Comparison of ENCODE assay signal across 19 cellular contexts in genomic region chr19:54898685-54899084, GRCh38. TPM values are rescaled to one million over a fixed set of nuclear protein-coding genes. Genes with fewer than 3 reads are reported as not detected.
"Had no signal": no experiment of that assay in that cellular context is flagged by ENCODE, and none has a peak within 500 bp of the region (broad histone marks: within the 10 kb centered on the region; RNA-seq: fewer than 3 reads in every experiment).

No MANE protein-coding gene starts in this region.

RNA-seq across cellular contexts. Expression of gene NCR1, which starts 7.3 kb away (rescaled TPM):
- total RNA-seq: activated naive CD4-positive, alpha-beta T cell treated with anti-CD3 and anti-CD28 coated beads for 36 hours; activated T-helper 1 cell treated with anti-CD3 and anti-CD28 coated beads, Interleukin-12 subunit alpha, Interleukin-12 subunit beta, Interleukin-2, Interleukin-4 antibody, amounts not matched to agents 30 ng/mL and 10 ng/mL and 1 ng/mL, durations not matched to agents 14 hours and 24 hours and 36 hours; activated T-helper 17 cell treated with anti-CD3 and anti-CD28 coated beads, Interleukin-2, amount 50 U/mL, for 72 hours; activated T-helper 2 cell treated with anti-CD3 and anti-CD28 coated beads, Interferon-gamma antibody, Interleukin-2, Interleukin-4, amounts not matched to agents 10 μg/mL and 5 μg/mL and 100 μg/mL, durations not matched to agents 14 hours and 24 hours and 36 hours; ascending aorta; astrocyte; body of pancreas; bronchial epithelial cell; cardiac muscle cell; cardiac septum had no signal
- polyA plus RNA-seq: adrenal gland, aorta, cardiac muscle cell had no signal

RNA-seq across cellular contexts. Expression of gene FCAR, which starts 24.6 kb away (rescaled TPM):
- total RNA-seq: activated naive CD4-positive, alpha-beta T cell treated with anti-CD3 and anti-CD28 coated beads for 36 hours; activated naive CD4-positive, alpha-beta T cell treated with anti-CD3 and anti-CD28 coated beads, Interleukin-2, amount 50 U/mL, for 72 hours; activated naive CD8-positive, alpha-beta T cell treated with anti-CD3 and anti-CD28 coated beads for 36 hours; activated T-cell treated with anti-CD3 and anti-CD28 coated beads, Interleukin-2, amount 50 U/mL, for 4 hours; activated T-cell treated with anti-CD3 and anti-CD28 coated beads, Interleukin-2, amount 50 U/mL, for 72 hours; activated T-helper 1 cell treated with anti-CD3 and anti-CD28 coated beads, Interleukin-12 subunit alpha, Interleukin-12 subunit beta, Interleukin-2, Interleukin-4 antibody, amounts not matched to agents 30 ng/mL and 10 ng/mL and 1 ng/mL, durations not matched to agents 14 hours and 24 hours and 36 hours; activated T-helper 17 cell treated with anti-CD3 and anti-CD28 coated beads, Interleukin-2, amount 50 U/mL, for 72 hours; activated T-helper 2 cell treated with anti-CD3 and anti-CD28 coated beads, Interferon-gamma antibody, Interleukin-2, Interleukin-4, amounts not matched to agents 10 μg/mL and 5 μg/mL and 100 μg/mL, durations not matched to agents 14 hours and 24 hours and 36 hours; ascending aorta; astrocyte; body of pancreas; bronchial epithelial cell; cardiac muscle cell had no signal
- polyA plus RNA-seq: aorta, cardiac muscle cell had no signal

RNA-seq across cellular contexts. Expression of gene KIR3DL2, which starts 48.4 kb away (rescaled TPM):
- total RNA-seq: adrenal gland, aorta, ascending aorta, astrocyte, body of pancreas, breast epithelium, bronchial epithelial cell, cardiac muscle cell, cardiac septum had no signal
- polyA plus RNA-seq: cardiac muscle cell had no signal

RNA-seq across cellular contexts. Expression of gene NLRP7, which starts 48.6 kb away (rescaled TPM):
- total RNA-seq: activated naive CD4-positive, alpha-beta T cell treated with anti-CD3 and anti-CD28 coated beads for 36 hours; activated naive CD4-positive, alpha-beta T cell treated with anti-CD3 and anti-CD28 coated beads, Interleukin-2, amount 50 U/mL, for 72 hours; activated naive CD8-positive, alpha-beta T cell treated with anti-CD3 and anti-CD28 coated beads for 36 hours; activated naive CD8-positive, alpha-beta T cell treated with anti-CD3 and anti-CD28 coated beads, Interleukin-2, amount 10 ng/mL, durations not matched to agents 7 days and 5 days; activated T-cell treated with anti-CD3 and anti-CD28 coated beads, Interleukin-2, amount 50 U/mL, for 4 hours; activated T-cell treated with anti-CD3 and anti-CD28 coated beads, Interleukin-2, amount 50 U/mL, for 72 hours; activated T-helper 1 cell treated with anti-CD3 and anti-CD28 coated beads, Interleukin-12 subunit alpha, Interleukin-12 subunit beta, Interleukin-2, Interleukin-4 antibody, amounts not matched to agents 30 ng/mL and 10 ng/mL and 1 ng/mL, durations not matched to agents 14 hours and 24 hours and 36 hours; activated T-helper 17 cell treated with anti-CD3 and anti-CD28 coated beads, Interleukin-2, amount 50 U/mL, for 72 hours; activated T-helper 2 cell treated with anti-CD3 and anti-CD28 coated beads, Interferon-gamma antibody, Interleukin-2, Interleukin-4, amounts not matched to agents 10 μg/mL and 5 μg/mL and 100 μg/mL, durations not matched to agents 14 hours and 24 hours and 36 hours; adrenal gland; aorta; ascending aorta; astrocyte; body of pancreas; breast epithelium; bronchial epithelial cell; cardiac septum had no signal
- polyA plus RNA-seq: adipose tissue, aorta had no signal
